In the genomic region with DNA sequence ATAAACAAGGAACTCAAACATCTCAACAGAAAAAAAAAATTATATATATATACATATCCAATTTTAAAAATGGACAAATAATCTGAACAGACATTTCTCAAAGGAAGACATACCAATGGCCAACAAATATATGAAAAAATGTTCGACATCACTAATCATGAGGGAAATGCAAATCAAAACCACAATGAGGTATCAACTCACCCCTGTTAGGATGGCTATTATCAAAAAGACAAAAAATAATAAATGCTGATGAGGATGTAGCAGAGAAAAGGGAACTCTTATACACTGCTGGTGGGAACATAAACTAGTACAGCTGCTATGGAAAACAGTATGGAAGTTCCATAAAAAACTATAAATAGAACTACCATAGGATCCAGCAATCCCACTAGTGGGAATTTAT, we compare ENCODE assay signal across 1 cellular context.
TF ChIP-seq lines count a peak whose summit lies in the region.

No MANE protein-coding gene starts in this region.

TF ChIP-seq in WTC11, 78 proteins besides CTCF, POLR2A, EP300 and RAD21 (continued from another document):
- TF ChIP-seq FOXJ3 (CRISPR knock-in tag; IDR thresholded peaks at IDR 0.05; ENCODE audit: borderline replicate concordance): no peak
- TF ChIP-seq CREM (CRISPR knock-in tag; IDR thresholded peaks at IDR 0.05): no peak
- no peak for TF ChIP-seq CREB1 (CRISPR knock-in tag; IDR thresholded peaks at IDR 0.05)
- no peak for TF ChIP-seq ELF4 (CRISPR knock-in tag; IDR thresholded peaks at IDR 0.05; ENCODE audit: low read depth)
- TF ChIP-seq ZNF423 (CRISPR knock-in tag; IDR thresholded peaks at IDR 0.05): no peak
- TF ChIP-seq, protein P1, sequence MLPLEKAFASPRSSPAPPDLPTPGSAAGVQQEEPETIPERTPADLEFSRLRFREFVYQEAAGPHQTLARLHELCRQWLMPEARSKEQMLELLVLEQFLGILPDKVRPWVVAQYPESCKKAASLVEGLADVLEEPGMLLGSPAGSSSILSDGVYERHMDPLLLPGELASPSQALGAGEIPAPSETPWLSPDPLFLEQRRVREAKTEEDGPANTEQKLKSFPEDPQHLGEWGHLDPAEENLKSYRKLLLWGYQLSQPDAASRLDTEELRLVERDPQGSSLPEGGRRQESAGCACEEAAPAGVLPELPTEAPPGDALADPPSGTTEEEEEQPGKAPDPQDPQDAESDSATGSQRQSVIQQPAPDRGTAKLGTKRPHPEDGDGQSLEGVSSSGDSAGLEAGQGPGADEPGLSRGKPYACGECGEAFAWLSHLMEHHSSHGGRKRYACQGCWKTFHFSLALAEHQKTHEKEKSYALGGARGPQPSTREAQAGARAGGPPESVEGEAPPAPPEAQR (CRISPR knock-in tag; IDR thresholded peaks at IDR 0.05): no peak
- no peak for TF ChIP-seq GTF2I (CRISPR knock-in tag; conservative IDR thresholded peaks at IDR 0.05)
- TF ChIP-seq GRHL2 (CRISPR knock-in tag; IDR thresholded peaks at IDR 0.05; ENCODE audit: insufficient replicate concordance, severe bottlenecking): no peak
- TF ChIP-seq, protein P2, sequence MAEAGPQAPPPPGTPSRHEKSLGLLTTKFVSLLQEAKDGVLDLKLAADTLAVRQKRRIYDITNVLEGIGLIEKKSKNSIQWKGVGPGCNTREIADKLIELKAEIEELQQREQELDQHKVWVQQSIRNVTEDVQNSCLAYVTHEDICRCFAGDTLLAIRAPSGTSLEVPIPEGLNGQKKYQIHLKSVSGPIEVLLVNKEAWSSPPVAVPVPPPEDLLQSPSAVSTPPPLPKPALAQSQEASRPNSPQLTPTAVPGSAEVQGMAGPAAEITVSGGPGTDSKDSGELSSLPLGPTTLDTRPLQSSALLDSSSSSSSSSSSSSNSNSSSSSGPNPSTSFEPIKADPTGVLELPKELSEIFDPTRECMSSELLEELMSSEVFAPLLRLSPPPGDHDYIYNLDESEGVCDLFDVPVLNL (CRISPR knock-in tag; IDR thresholded peaks at IDR 0.05; ENCODE audit: borderline replicate concordance, low read depth): no peak
- no peak for TF ChIP-seq STAT6 (CRISPR knock-in tag; conservative IDR thresholded peaks at IDR 0.05; ENCODE audit: low read depth)
TF ChIP-seq in WTC11: peak in this region for 0.
